Comparison of ENCODE assay signal across 22 cellular contexts in the genomic region with DNA sequence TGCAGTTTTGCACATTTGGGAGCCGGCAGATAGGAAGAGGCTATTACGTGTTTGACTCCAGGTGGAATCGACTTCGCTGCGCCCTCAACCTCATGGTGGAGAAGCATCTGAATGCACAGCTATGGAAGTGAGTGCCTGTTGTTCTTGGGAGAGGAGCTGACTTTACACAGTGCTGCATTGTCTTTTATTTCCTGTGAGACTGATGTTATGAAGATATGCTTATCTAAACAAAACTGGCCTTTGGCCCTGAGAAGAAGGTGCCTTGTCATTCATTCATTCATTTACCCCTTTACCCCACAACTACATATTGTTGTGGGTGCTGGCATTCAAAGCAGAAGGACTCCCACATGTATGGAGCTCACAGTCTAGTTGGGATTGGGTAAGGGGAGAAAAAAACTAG. TPM values are rescaled to one million over a fixed set of nuclear protein-coding genes. Genes with fewer than 3 reads are reported as not detected.
DNase-seq lines count a peak whose midpoint lies in the region; ATAC-seq and TF ChIP-seq lines count a peak whose summit lies in the region.
"Had no signal": no experiment of that assay in that cellular context is flagged by ENCODE, and none has a peak within 500 bp of the region (broad histone marks: within the 10 kb centered on the region; RNA-seq: fewer than 3 reads in every experiment).

No MANE protein-coding gene starts in this region.

- H3K9ac ChIP-seq in mesendoderm (ENCODE audit: low read length), result no peak overlapping the region
- H3K9ac ChIP-seq: parathyroid adenoma had no signal

- no peak overlapping the region for H2BK15ac ChIP-seq in mesendoderm (replicated peaks; ENCODE audit: low read depth)

- peaks cover 98% of the 10 kb centered on the region for H3K36me3 ChIP-seq in CD4-positive, CD25-positive, alpha-beta regulatory T cell (ENCODE audit: control insufficient read depth, insufficient read depth, low read length)
- H3K36me3 ChIP-seq in CD8-positive, alpha-beta T cell (ENCODE audit: insufficient read depth, low read length), result peaks cover 90% of the 10 kb centered on the region
- H3K36me3 ChIP-seq in mesendoderm (ENCODE audit: control insufficient read depth, insufficient read depth, low read length), result peaks cover 9% of the 10 kb centered on the region

- H3K23ac ChIP-seq in mesendoderm (ENCODE audit: low read length), result no peak overlapping the region

- no peak overlapping the region for H3K4me2 ChIP-seq in mesendoderm (ENCODE audit: low read length)

- no peak overlapping the region for H3K4ac ChIP-seq in mesendoderm (ENCODE audit: low read depth, low read length)

- POLR2A ChIA-PET in CD8-positive, alpha-beta T cell (lab: Charles Lee), result interaction anchor here (0.9 kb wide), 1 partner anchor 15 kb away, joined by 3 read pairs; no protein-coding TSS in a partner anchor

- intact Hi-C loops in CD8-positive, alpha-beta T cell (cut with DNase I, micrococcal nuclease), result no loop called here

- no peak overlapping the region for H3K18ac ChIP-seq in mesendoderm (ENCODE audit: low read length)

- no peak overlapping the region for H2AK5ac ChIP-seq in mesendoderm (ENCODE audit: low read length)

- WGBS in mesendoderm (ENCODE audit: extremely low coverage, insufficient coverage, low lambda C conversion rate), result no CpG with 5 or more reads among the region's 5 CpGs

- no peak overlapping the region for H3K56ac ChIP-seq in mesendoderm (ENCODE audit: low read length)

- H3K79me1 ChIP-seq in mesendoderm (ENCODE audit: low read length), result no peaks in the 10 kb centered on the region

- no peak overlapping the region for H2BK120ac ChIP-seq in mesendoderm (ENCODE audit: low read depth, low read length)

- H3K36me3 Mint-ChIP-seq in CD4-positive, CD25-positive, alpha-beta regulatory T cell, result peaks cover 72% of the 10 kb centered on the region
- peaks cover 92% of the 10 kb centered on the region for H3K36me3 Mint-ChIP-seq in CD8-positive, alpha-beta T cell
- peaks cover 13% of the 10 kb centered on the region for H3K36me3 Mint-ChIP-seq in neural crest cell (ENCODE audit: low read depth)

- peak overlapping the region in 1 of 4 donors; percentile 21 for H3K4me3 Mint-ChIP-seq in CD4-positive, CD25-positive, alpha-beta regulatory T cell
- no peak overlapping the region for H3K4me3 Mint-ChIP-seq in CD8-positive, alpha-beta T cell
- no peak overlapping the region for H3K4me3 Mint-ChIP-seq in neural crest cell
- H3K4me3 Mint-ChIP-seq: activated CD4-positive, alpha-beta T cell treated with anti-CD3 and anti-CD28 coated beads, Interleukin-2, amount 10 ng/mL, durations not matched to agents 7 days and 5 days; dendritic cell treated with granulocyte-macrophage colony-stimulating factor and Interleukin-4, amounts not matched to agents 40 ng/mL and 50 ng/mL, for 4 days; H9 had no signal

- H3K4me1 Mint-ChIP-seq in CD4-positive, CD25-positive, alpha-beta regulatory T cell, result peaks cover 18 to 42% (median 21%) of the 10 kb centered on the region in 4 donors
- peaks cover 54% of the 10 kb centered on the region for H3K4me1 Mint-ChIP-seq in CD8-positive, alpha-beta T cell (ENCODE audit: low read depth)
- peaks cover 16% of the 10 kb centered on the region for H3K4me1 Mint-ChIP-seq in neural crest cell

- H3K79me2 ChIP-seq in mesendoderm (ENCODE audit: control insufficient read depth, insufficient read depth, low read length), result no peaks in the 10 kb centered on the region
- H3K79me2 ChIP-seq: parathyroid adenoma had no signal

- H4K8ac ChIP-seq in mesendoderm (ENCODE audit: low read depth, low read length), result no peak overlapping the region

- no peak for ATAC-seq in CD4-positive, CD25-positive, alpha-beta regulatory T cell (ENCODE audit: low read depth in 2 of 2)
- no peak for ATAC-seq in CD8-positive, alpha-beta T cell
- ATAC-seq: K562, Right ventricle myocardium inferior had no signal

- no peak for TF ChIP-seq CTCF in CD8-positive, alpha-beta T cell (IDR thresholded peaks at IDR 0.05)
- no peak for TF ChIP-seq CTCF in neural crest cell (conservative IDR thresholded peaks at IDR 0.05)

- no peak overlapping the region for H3K4me3 ChIP-seq in CD4-positive, CD25-positive, alpha-beta regulatory T cell (ENCODE audit: low read depth, low read length)
- H3K4me3 ChIP-seq in CD8-positive, alpha-beta T cell (ENCODE audit: low read depth, low read length), result no peak overlapping the region
- no peak overlapping the region for H3K4me3 ChIP-seq in mesendoderm (ENCODE audit: low read length)
- H3K4me3 ChIP-seq: K562, lung had no signal

- H3K4me1 ChIP-seq in CD4-positive, CD25-positive, alpha-beta regulatory T cell (ENCODE audit: control insufficient read depth, insufficient read depth, low read length, poor library complexity, severe bottlenecking), result no peaks in the 10 kb centered on the region
- H3K4me1 ChIP-seq in CD8-positive, alpha-beta T cell (ENCODE audit: insufficient read depth, low read length), result peaks cover 11% of the 10 kb centered on the region
- peaks cover 2% of the 10 kb centered on the region for H3K4me1 ChIP-seq in mesendoderm (ENCODE audit: control insufficient read depth, low read depth, low read length)

- no peaks in the 10 kb centered on the region for H3K9me3 Mint-ChIP-seq in CD4-positive, CD25-positive, alpha-beta regulatory T cell
- H3K9me3 Mint-ChIP-seq in CD8-positive, alpha-beta T cell, result no peaks in the 10 kb centered on the region
- no peaks in the 10 kb centered on the region for H3K9me3 Mint-ChIP-seq in neural crest cell
- H3K9me3 Mint-ChIP-seq: activated CD4-positive, alpha-beta T cell treated with anti-CD3 and anti-CD28 coated beads, Interleukin-2, amount 10 ng/mL, durations not matched to agents 7 days and 5 days; dendritic cell treated with granulocyte-macrophage colony-stimulating factor and Interleukin-4, amounts not matched to agents 40 ng/mL and 50 ng/mL, for 4 days; H9 had no signal

- H3K27me3 Mint-ChIP-seq in CD4-positive, CD25-positive, alpha-beta regulatory T cell, result no peaks in the 10 kb centered on the region
- H3K27me3 Mint-ChIP-seq in CD8-positive, alpha-beta T cell (ENCODE audit: low read depth), result no peaks in the 10 kb centered on the region
- H3K27me3 Mint-ChIP-seq in neural crest cell (ENCODE audit: low read depth), result no peaks in the 10 kb centered on the region
- H3K27me3 Mint-ChIP-seq: activated CD4-positive, alpha-beta T cell treated with anti-CD3 and anti-CD28 coated beads, Interleukin-2, amount 10 ng/mL, durations not matched to agents 7 days and 5 days; dendritic cell treated with granulocyte-macrophage colony-stimulating factor and Interleukin-4, amounts not matched to agents 40 ng/mL and 50 ng/mL, for 4 days had no signal

- no peak overlapping the region for H2BK5ac ChIP-seq in mesendoderm (ENCODE audit: low read length)

- CTCF ChIA-PET in CD8-positive, alpha-beta T cell (lab: Charles Lee), result interaction anchor here (1.4 to 12.7 kb wide), 3 partner anchors 12 to 28 kb away, joined by 4 to 313 read pairs (median 187); no protein-coding TSS in a partner anchor

- no peak for DNase-seq in CD4-positive, CD25-positive, alpha-beta regulatory T cell
- DNase-seq in CD8-positive, alpha-beta T cell, result no peak
- DNase-seq in dermis blood vessel endothelial cell (peak; percentile 44), neural crest cell (ENCODE audit: low read depth, low spot score) (no peak), mesendoderm (no peak), NCI-H446 (lab: John Stamatoyannopoulos, UW) (no peak)
- DNase-seq in effector CD8-positive, alpha-beta T cell (lab: John Stamatoyannopoulos, UW), result no peak
- DNase-seq: activated CD4-positive, alpha-beta T cell treated with anti-CD3 and anti-CD28 coated beads, Interleukin-2, amount 10 ng/mL, durations not matched to agents 7 days and 5 days; activated T-cell treated with anti-CD3 and anti-CD28 coated beads for 4 hours; brain microvascular endothelial cell; H9; hypothalamus; NCI-H1694 treated with DMSO at 0.1 percent for 48 hours; NCI-H774; stimulated activated naive CD4-positive, alpha-beta T cell; SW 1271; trophoblast cell had no signal

- H3K27ac Mint-ChIP-seq in CD4-positive, CD25-positive, alpha-beta regulatory T cell, result peak overlapping the region in 2 of 3 donors; percentile 22 to 49
- H3K27ac Mint-ChIP-seq in CD8-positive, alpha-beta T cell, result peak overlapping the region; percentile 80
- peak overlapping the region; percentile 68 for H3K27ac Mint-ChIP-seq in neural crest cell (ENCODE audit: unreplicated experiment)

- no peaks in the 10 kb centered on the region for H3K27me3 ChIP-seq in CD4-positive, CD25-positive, alpha-beta regulatory T cell (ENCODE audit: control insufficient read depth, insufficient read depth, low read length)
- H3K27me3 ChIP-seq in CD8-positive, alpha-beta T cell (ENCODE audit: insufficient read depth, low read length), result no peaks in the 10 kb centered on the region
- H3K27me3 ChIP-seq in mesendoderm (ENCODE audit: insufficient read depth, low read length, poor library complexity), result no peaks in the 10 kb centered on the region
- H3K27me3 ChIP-seq: brain microvascular endothelial cell had no signal

- no peak overlapping the region for H4K5ac ChIP-seq in mesendoderm (ENCODE audit: low read length)

- no peaks in the 10 kb centered on the region for H3K9me3 ChIP-seq in CD4-positive, CD25-positive, alpha-beta regulatory T cell (ENCODE audit: control insufficient read depth in 2 of 2, low read length in 2 of 2)
- no peaks in the 10 kb centered on the region for H3K9me3 ChIP-seq in CD8-positive, alpha-beta T cell (ENCODE audit: low read length)

- no peak overlapping the region for H3K27ac ChIP-seq in CD4-positive, CD25-positive, alpha-beta regulatory T cell (ENCODE audit: insufficient read depth, low read length, poor library complexity, severe bottlenecking)
- no peak overlapping the region for H3K27ac ChIP-seq in CD8-positive, alpha-beta T cell (ENCODE audit: low read depth, low read length)
- H3K27ac ChIP-seq in mesendoderm (ENCODE audit: low read depth, low read length), result no peak overlapping the region
- H3K27ac ChIP-seq: brain microvascular endothelial cell, parathyroid adenoma had no signal

RNA-seq across cellular contexts. Expression of gene PSMD6, which starts 32.6 kb away (rescaled TPM):
- 86.7 TPM for total RNA-seq in CD4-positive, CD25-positive, alpha-beta regulatory T cell
- 100 to 1,000 TPM; 119 to 139 (median 124) TPM for polyA plus RNA-seq in CD4-positive, CD25-positive, alpha-beta regulatory T cell
- total RNA-seq in CD8-positive, alpha-beta T cell, result 100 to 1,000 TPM; 134 to 138 TPM
- total RNA-seq in dermis blood vessel endothelial cell (90.2 and 121 TPM in 2 replicates), neural crest cell (103 and 104 TPM in 2 replicates)
- polyA plus RNA-seq in mesendoderm (2013, experiment 1 of 2), result 145 TPM
- polyA plus RNA-seq in mesendoderm (2013, experiment 2 of 2), result 143 TPM
